7 cellular contexts compared by ENCODE assay signal in the genomic region with DNA sequence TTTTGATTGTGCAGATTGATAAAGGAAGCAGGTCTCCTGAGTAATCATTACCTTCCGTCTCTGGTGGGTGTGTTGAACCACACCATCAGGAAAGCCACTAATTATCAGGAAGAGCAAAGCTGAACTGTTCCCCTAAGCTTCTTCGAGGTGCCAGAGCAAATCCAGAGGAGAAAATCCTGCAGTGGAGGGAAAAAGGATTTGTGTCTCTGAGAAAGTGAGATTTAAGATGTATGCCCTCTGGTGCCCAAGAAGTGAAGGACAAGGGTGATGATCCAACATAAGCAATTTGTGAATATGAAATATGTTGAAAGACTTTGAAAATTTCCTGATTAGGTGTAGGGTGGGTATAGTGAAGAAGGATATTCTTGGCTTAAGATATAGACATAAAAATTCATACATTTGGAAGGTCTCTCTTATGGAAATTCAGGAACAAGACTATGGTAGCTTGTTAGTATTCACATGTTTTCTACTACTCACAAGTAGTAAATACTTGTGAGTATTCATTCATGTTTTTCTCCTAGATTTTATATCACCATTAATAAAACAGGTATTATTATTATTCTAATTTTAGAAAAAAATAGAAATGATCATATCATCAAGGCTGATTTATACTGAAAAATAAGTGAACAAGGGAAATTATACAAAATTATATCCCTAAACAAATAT. TPM values are rescaled to one million over a fixed set of nuclear protein-coding genes. Genes with fewer than 3 reads are reported as not detected.
DNase-seq lines count a peak whose midpoint lies in the region; ATAC-seq lines count a peak whose summit lies in the region.

No MANE protein-coding gene starts in this region.

- H3K9ac ChIP-seq in rectal smooth muscle tissue (ENCODE audit: low read length) = no peak overlapping the region

- no peaks in the 10 kb centered on the region for H3K4me1 ChIP-seq in rectal smooth muscle tissue (ENCODE audit: control insufficient read depth, insufficient read depth, low read length)

- ATAC-seq in HG03135 (IDR thresholded peaks at IDR 0.05; ENCODE audit: unreplicated experiment) (peak; percentile 55), left cardiac atrium (peak; percentile 44 to 52)

- DNase-seq in ELR (ENCODE audit: low read depth) (peak; percentile 85), NCI-H524 (lab: John Stamatoyannopoulos, UW) (peak; percentile 48 to 77), amniotic epithelial cell (ENCODE audit: low read depth) (peak; percentile 77), left cardiac atrium (no peak), OCI-M2 (lab: John Stamatoyannopoulos, UW; ENCODE audit: unreplicated experiment) (no peak)

- H3K4me3 ChIP-seq in rectal smooth muscle tissue (ENCODE audit: low read length) = peak overlapping the region; percentile 0

- intact Hi-C loops in left cardiac atrium (cut with DNase I) = loop anchor here (1.0 to 5.0 kb wide), 4 partner anchors 55 to 205 kb away; no protein-coding TSS in a partner anchor

- no peaks in the 10 kb centered on the region for H3K36me3 ChIP-seq in rectal smooth muscle tissue (ENCODE audit: control insufficient read depth, insufficient read depth, low read length)

- H3K27me3 ChIP-seq in rectal smooth muscle tissue (ENCODE audit: control insufficient read depth, insufficient read depth, low read length) = no peaks in the 10 kb centered on the region

- no peak overlapping the region for H3K27ac ChIP-seq in rectal smooth muscle tissue (ENCODE audit: low read depth, low read length)

RNA-seq across cellular contexts. Expression of a gene that starts 34.8 kb away (rescaled TPM):
- 10 to 100 TPM; 21.0 to 22.4 TPM for total RNA-seq in left cardiac atrium

RNA-seq across cellular contexts. Expression of a gene that starts 59.7 kb away (rescaled TPM):
- total RNA-seq in left cardiac atrium = 10 to 100 TPM; 45.4 to 87.1 TPM

Comparison
In these comparisons a context has a peak if more than half of its experiments do, and no peak if none do; other contexts are left out.
1. DNase-seq: peak in ELR (single experiment), NCI-H524 (2 of 2) and amniotic epithelial cell (single experiment); none in left cardiac atrium (single experiment) and OCI-M2 (single experiment).